14 cellular contexts compared by ENCODE assay signal in the genomic region with DNA sequence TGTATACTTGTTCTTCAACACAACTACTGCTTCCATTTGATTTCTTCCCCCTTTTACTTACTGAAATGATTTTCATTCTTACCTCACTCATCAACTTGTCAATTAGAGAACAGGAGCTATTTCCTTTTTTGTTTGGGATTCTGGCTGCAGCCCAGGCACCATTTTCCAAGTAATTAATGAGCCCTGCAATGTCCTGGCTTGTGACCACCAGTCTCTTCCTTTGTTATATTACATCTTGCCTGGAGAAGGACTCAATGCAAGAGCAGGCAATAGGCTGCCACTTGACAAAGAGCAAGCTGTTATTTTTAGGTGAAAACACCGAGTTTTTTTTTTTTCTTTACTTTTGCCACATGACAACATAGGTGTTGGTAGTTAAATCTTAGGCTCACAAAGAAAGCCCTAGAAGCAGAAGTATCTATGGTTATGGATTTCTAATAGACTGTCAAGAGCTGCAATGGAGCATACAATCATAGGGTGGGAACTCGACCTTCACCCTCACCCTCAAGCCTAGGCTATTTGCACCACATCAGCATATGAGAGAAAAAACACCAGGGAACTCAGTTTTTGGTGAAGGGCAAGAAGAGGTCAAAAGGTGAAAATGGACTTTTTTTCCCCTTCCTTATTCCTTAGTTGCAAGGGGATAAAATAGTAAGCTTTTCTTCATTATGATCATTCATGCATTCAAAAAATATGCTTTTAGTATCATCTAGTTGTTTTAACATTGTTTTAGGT.
DNase-seq lines count a peak whose midpoint lies in the region; ATAC-seq and TF ChIP-seq lines count a peak whose summit lies in the region.
"Had no signal": no experiment of that assay in that cellular context is flagged by ENCODE, and none has a peak within 500 bp of the region (broad histone marks: within the 10 kb centered on the region; RNA-seq: fewer than 3 reads in every experiment).

No MANE protein-coding gene starts in this region.

- peaks cover 14% of the 10 kb centered on the region for H3K36me3 Mint-ChIP-seq in WTC11
- peaks cover 27% of the 10 kb centered on the region for H3K36me3 Mint-ChIP-seq in activated T-cell treated with anti-CD3 and anti-CD28 coated beads, Interleukin-2, amount 50 U/mL, for 24 hours (ENCODE audit: low read depth)

- H3K4me3 Mint-ChIP-seq in WTC11 = no peak overlapping the region
- H3K4me3 Mint-ChIP-seq in activated T-cell treated with anti-CD3 and anti-CD28 coated beads, Interleukin-2, amount 50 U/mL, for 24 hours = no peak overlapping the region
- H3K4me3 Mint-ChIP-seq: CD4-positive, alpha-beta memory T cell had no signal

- H3K27me3 Mint-ChIP-seq in WTC11 (ENCODE audit: low read depth) = no peaks in the 10 kb centered on the region
- H3K27me3 Mint-ChIP-seq in activated T-cell treated with anti-CD3 and anti-CD28 coated beads, Interleukin-2, amount 50 U/mL, for 24 hours = no peaks in the 10 kb centered on the region
- H3K27me3 Mint-ChIP-seq: CD4-positive, alpha-beta memory T cell had no signal

- POLR2A ChIA-PET in WTC11 (lab: Charles Lee) = no interaction called here

- peaks cover 54% of the 10 kb centered on the region for H3K4me1 Mint-ChIP-seq in WTC11
- H3K4me1 Mint-ChIP-seq in activated T-cell treated with anti-CD3 and anti-CD28 coated beads, Interleukin-2, amount 50 U/mL, for 24 hours (ENCODE audit: low read depth) = peaks cover 52% of the 10 kb centered on the region

- no peak overlapping the region for H3K27ac Mint-ChIP-seq in WTC11
- no peak overlapping the region for H3K27ac Mint-ChIP-seq in activated T-cell treated with anti-CD3 and anti-CD28 coated beads, Interleukin-2, amount 50 U/mL, for 24 hours
- H3K27ac Mint-ChIP-seq: CD4-positive, alpha-beta memory T cell had no signal

- CTCF ChIA-PET in WTC11 (lab: Charles Lee) = interaction anchor here (0.7 kb wide), 1 partner anchor 61 kb away, joined by 3 read pairs; no protein-coding TSS in a partner anchor

- H3K27ac ChIP-seq in dorsolateral prefrontal cortex = peak overlapping the region in 34 of 59 donors; percentile 0 to 81 (median 24)

- no peaks in the 10 kb centered on the region for H3K27me3 ChIP-seq in dorsolateral prefrontal cortex

- DNase-seq in COR-L47 (lab: John Stamatoyannopoulos, UW) (peak; percentile 30), NCI-H1105 (lab: John Stamatoyannopoulos, UW) (peak; percentile 58), WTC11 (ENCODE audit: low spot score) (no peak), dorsolateral prefrontal cortex (no peak), GM03348 (ENCODE audit: low spot score) (no peak)
- no peak for DNase-seq in activated T-cell treated with anti-CD3 and anti-CD28 coated beads, Interleukin-2, amount 50 U/mL, for 24 hours
- DNase-seq in effector CD4-positive, alpha-beta T cell = no peak
- DNase-seq: AML-193; CD4-positive, alpha-beta memory T cell; KBM-7; NCI-H2227 treated with DMSO at 0.1 percent for 48 hours; NCI-H69; PC-3 had no signal

- ATAC-seq in WTC11 = peak; percentile 56
- no peak for ATAC-seq in HG03196 (IDR thresholded peaks at IDR 0.05; ENCODE audit: unreplicated experiment)
- ATAC-seq: PC-3 had no signal

- peaks cover 10% of the 10 kb centered on the region for H3K9me3 Mint-ChIP-seq in WTC11
- H3K9me3 Mint-ChIP-seq in activated T-cell treated with anti-CD3 and anti-CD28 coated beads, Interleukin-2, amount 50 U/mL, for 24 hours = peaks cover 10% of the 10 kb centered on the region

- intact Hi-C loops in dorsolateral prefrontal cortex (cut with DNase I) = loop anchor here (10.0 kb wide), 1 partner anchor 110 kb away; no protein-coding TSS in a partner anchor

- TF ChIP-seq CTCF in WTC11 (IDR thresholded peaks at IDR 0.05) (no peak), dorsolateral prefrontal cortex (IDR thresholded peaks at IDR 0.05 in 54 of 56, conservative IDR thresholded peaks at IDR 0.05 in 2 of 56; ENCODE audit: low read depth in 1 of 56, partially characterized antibody in 56 of 56) (no peak)

- no peak overlapping the region for H3K4me3 ChIP-seq in dorsolateral prefrontal cortex

TF ChIP-seq in WTC11, 78 proteins besides CTCF, POLR2A, EP300 and RAD21:
- TF ChIP-seq, protein P1, sequence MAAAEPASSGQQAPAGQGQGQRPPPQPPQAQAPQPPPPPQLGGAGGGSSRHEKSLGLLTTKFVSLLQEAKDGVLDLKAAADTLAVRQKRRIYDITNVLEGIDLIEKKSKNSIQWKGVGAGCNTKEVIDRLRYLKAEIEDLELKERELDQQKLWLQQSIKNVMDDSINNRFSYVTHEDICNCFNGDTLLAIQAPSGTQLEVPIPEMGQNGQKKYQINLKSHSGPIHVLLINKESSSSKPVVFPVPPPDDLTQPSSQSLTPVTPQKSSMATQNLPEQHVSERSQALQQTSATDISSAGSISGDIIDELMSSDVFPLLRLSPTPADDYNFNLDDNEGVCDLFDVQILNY (CRISPR knock-in tag; IDR thresholded peaks at IDR 0.05) = no peak
- TF ChIP-seq NFATC4 (CRISPR knock-in tag; IDR thresholded peaks at IDR 0.05) (no peak), JUN (CRISPR knock-in tag; IDR thresholded peaks at IDR 0.05) (no peak), ZNF396 (CRISPR knock-in tag; IDR thresholded peaks at IDR 0.05; ENCODE audit: borderline replicate concordance) (no peak), RORB (CRISPR knock-in tag; IDR thresholded peaks at IDR 0.05) (no peak)

Comparison
In these comparisons a context has a peak if more than half of its experiments do, and no peak if none do; other contexts are left out.
1. DNase-seq: peak in COR-L47 (single experiment) and NCI-H1105 (single experiment); none in WTC11 (single experiment), dorsolateral prefrontal cortex (0 of 10), GM03348 (single experiment), activated T-cell treated with anti-CD3 and anti-CD28 coated beads, Interleukin-2, amount 50 U/mL, for 24 hours (single experiment) and effector CD4-positive, alpha-beta T cell (single experiment).